Comparison of ENCODE assay signal across 8 cellular contexts in genomic region chr16:67177743-67178699, GRCh38. TPM values are rescaled to one million over a fixed set of nuclear protein-coding genes. Genes with fewer than 3 reads are reported as not detected.
DNase-seq lines count a peak whose midpoint lies in the region; ATAC-seq and TF ChIP-seq lines count a peak whose summit lies in the region.

No MANE protein-coding gene starts in this region.

- H3K4me1 Mint-ChIP-seq in CD14-positive monocyte: peaks cover 23% of the 10 kb centered on the region
- H3K4me1 Mint-ChIP-seq in T-helper 2 cell treated with Interferon-gamma antibody and Interleukin-4, amounts not matched to agents 5 μg/mL and 100 μg/mL, for 36 hours (ENCODE audit: low read depth): peaks cover 31% of the 10 kb centered on the region

- peaks cover 28 to 29% of the 10 kb centered on the region in 2 donors for H3K36me3 Mint-ChIP-seq in CD14-positive monocyte
- H3K36me3 Mint-ChIP-seq in T-helper 2 cell treated with Interferon-gamma antibody and Interleukin-4, amounts not matched to agents 5 μg/mL and 100 μg/mL, for 36 hours (ENCODE audit: low read depth): peaks cover 16% of the 10 kb centered on the region

- H3K27ac Mint-ChIP-seq in CD14-positive monocyte: peak overlapping the region in 1 of 7 donors; percentile 2
- H3K27ac Mint-ChIP-seq in T-helper 2 cell treated with Interferon-gamma antibody and Interleukin-4, amounts not matched to agents 5 μg/mL and 100 μg/mL, for 36 hours: no peak overlapping the region

- H3K4me3 Mint-ChIP-seq in CD14-positive monocyte: peak overlapping the region; percentile 64 to 91
- H3K4me3 Mint-ChIP-seq in T-helper 2 cell treated with Interferon-gamma antibody and Interleukin-4, amounts not matched to agents 5 μg/mL and 100 μg/mL, for 36 hours: peak overlapping the region; percentile 59

- H3K4me3 ChIP-seq in LNCaP clone FGC (ENCODE audit: low read depth, low read length) (peak overlapping the region; percentile 52), colonic mucosa (peak overlapping the region; percentile 36), subcutaneous abdominal adipose tissue (ENCODE audit: low read depth in 1 of 5, low read length in 5 of 5) (peak overlapping the region in 4 of 5 donors; percentile 50 to 69 (median 52))

- TF ChIP-seq CTCF in CD14-positive monocyte (IDR thresholded peaks at IDR 0.05) (no peak), LNCaP clone FGC (IDR thresholded peaks at IDR 0.05; ENCODE audit: control insufficient read depth, extremely low read depth, insufficient read depth) (no peak), colonic mucosa (IDR thresholded peaks at IDR 0.05) (no peak)

- peak; percentile 71 for ATAC-seq in left lobe of liver
- no peak for ATAC-seq in HG03378 (IDR thresholded peaks at IDR 0.05; ENCODE audit: unreplicated experiment)

- H3K27me3 ChIP-seq in colonic mucosa: no peaks in the 10 kb centered on the region
- no peaks in the 10 kb centered on the region for H3K27me3 ChIP-seq in subcutaneous abdominal adipose tissue (ENCODE audit: control insufficient read depth in 5 of 5, insufficient read depth in 4 of 5, low read length in 5 of 5)

- H3K9me3 ChIP-seq in colonic mucosa: no peaks in the 10 kb centered on the region
- H3K9me3 ChIP-seq in subcutaneous abdominal adipose tissue (ENCODE audit: control insufficient read depth in 5 of 5, low read length in 5 of 5): no peaks in the 10 kb centered on the region

- H3K36me3 ChIP-seq in colonic mucosa: no peaks in the 10 kb centered on the region
- H3K36me3 ChIP-seq in subcutaneous abdominal adipose tissue (ENCODE audit: control insufficient read depth in 5 of 5, insufficient read depth in 5 of 5, low read length in 5 of 5): peaks cover 0 to 10% (median 4%) of the 10 kb centered on the region in 5 donors

- intact Hi-C loops in CD14-positive monocyte (cut with micrococcal nuclease) (no loop called here), colonic mucosa (cut with DNase I) (no loop called here)

- H3K27ac ChIP-seq in colonic mucosa (peak overlapping the region; percentile 64), subcutaneous abdominal adipose tissue (ENCODE audit: low read depth, low read length) (no peak overlapping the region)

- H3K27me3 Mint-ChIP-seq in CD14-positive monocyte (ENCODE audit: low read depth in 3 of 3): peaks cover 40 to 68% (median 49%) of the 10 kb centered on the region in 3 donors
- peaks cover 5% of the 10 kb centered on the region for H3K27me3 Mint-ChIP-seq in T-helper 2 cell treated with Interferon-gamma antibody and Interleukin-4, amounts not matched to agents 5 μg/mL and 100 μg/mL, for 36 hours (ENCODE audit: low read depth)

- DNase-seq in CD14-positive monocyte (ENCODE audit: low spot score): no peak
- peak; percentile 96 for DNase-seq in LNCaP clone FGC (ENCODE audit: low read depth)
- DNase-seq in T-helper 2 cell treated with Interferon-gamma antibody and Interleukin-4, amounts not matched to agents 5 μg/mL and 100 μg/mL, for 36 hours (ENCODE audit: low spot score): peak; percentile 35
- peak; percentile 86 for DNase-seq in colonic mucosa
- DNase-seq in left lobe of liver (ENCODE audit: low spot score): peak; percentile 89
- no peak for DNase-seq in SKM-1 treated with dmso at 0.1 percent for 144 hours (lab: John Stamatoyannopoulos, UW; ENCODE audit: unreplicated experiment)

- peak overlapping the region; percentile 42 to 61 for H3K9ac ChIP-seq in colonic mucosa (ENCODE audit: low read depth in 2 of 2, low read length in 2 of 2)
- H3K9ac ChIP-seq in subcutaneous abdominal adipose tissue (ENCODE audit: low read length in 5 of 5): peak overlapping the region in 1 of 5 donors; percentile 48

- H3K4me1 ChIP-seq in colonic mucosa (peaks cover 17% of the 10 kb centered on the region), subcutaneous abdominal adipose tissue (ENCODE audit: control insufficient read depth in 5 of 5, insufficient read depth in 5 of 5, low read length in 5 of 5) (peaks cover 8 to 53% (median 47%) of the 10 kb centered on the region in 5 donors)

- peaks cover 0 to 19% (median 5%) of the 10 kb centered on the region in 7 donors for H3K9me3 Mint-ChIP-seq in CD14-positive monocyte
- no peaks in the 10 kb centered on the region for H3K9me3 Mint-ChIP-seq in T-helper 2 cell treated with Interferon-gamma antibody and Interleukin-4, amounts not matched to agents 5 μg/mL and 100 μg/mL, for 36 hours

RNA-seq across cellular contexts. Expression of gene MATCAP1, which starts 5.7 kb away (rescaled TPM):
- under 1 TPM; 0.58 to 0.99 TPM for polyA plus RNA-seq in CD14-positive monocyte
- total RNA-seq in colonic mucosa: 10 to 100 TPM; 24.0 to 43.0 TPM
- 14.9 TPM for total RNA-seq in left lobe of liver

RNA-seq across cellular contexts. Expression of gene NOL3, which starts 7.7 kb away (rescaled TPM):
- 1 to 10 TPM; 2.7 to 3.8 TPM for polyA plus RNA-seq in CD14-positive monocyte
- total RNA-seq in colonic mucosa: 10 to 100 TPM; 26.2 to 31.0 TPM
- total RNA-seq in left lobe of liver: 40.7 TPM

RNA-seq across cellular contexts. Expression of gene EXOC3L1, which starts 11.9 kb away (rescaled TPM):
- 1 to 10 TPM; 3.0 to 3.7 TPM for polyA plus RNA-seq in CD14-positive monocyte
- total RNA-seq in colonic mucosa (1 to 10 TPM; 2.3 to 4.6 TPM), left lobe of liver (1.8 TPM)

RNA-seq across cellular contexts. Expression of gene HSF4, which starts 13.5 kb away (rescaled TPM):
- not detected for polyA plus RNA-seq in CD14-positive monocyte
- total RNA-seq in colonic mucosa: 10 to 100 TPM; 23.6 TPM
- total RNA-seq in left lobe of liver: 60.5 TPM

RNA-seq across cellular contexts. Expression of gene E2F4, which starts 13.9 kb away (rescaled TPM):
- polyA plus RNA-seq in CD14-positive monocyte: 10 to 100 TPM; 53.1 to 61.5 TPM
- 10 to 100 TPM; 53.3 to 89.0 TPM for total RNA-seq in colonic mucosa
- total RNA-seq in left lobe of liver: 19.0 TPM

Comparison
In these comparisons a context has a peak if more than half of its experiments do, and no peak if none do; other contexts are left out.
1. DNase-seq: peak in LNCaP clone FGC (single experiment), T-helper 2 cell treated with Interferon-gamma antibody and Interleukin-4, amounts not matched to agents 5 μg/mL and 100 μg/mL, for 36 hours (single experiment), colonic mucosa (single experiment) and left lobe of liver (single experiment); none in CD14-positive monocyte (single experiment) and SKM-1 treated with dmso at 0.1 percent for 144 hours (single experiment).
2. Peak in every context shown above with its lines, with median percentiles within 50 percentile points of each other: H3K4me3 ChIP-seq.